Comparison of ENCODE assay signal across 19 cellular contexts in genomic region chr4:100299441-100299840, GRCh38.
DNase-seq lines count a peak whose midpoint lies in the region; ATAC-seq and TF ChIP-seq lines count a peak whose summit lies in the region.
"Had no signal": no experiment of that assay in that cellular context is flagged by ENCODE, and none has a peak within 500 bp of the region (broad histone marks: within the 10 kb centered on the region; RNA-seq: fewer than 3 reads in every experiment).

No MANE protein-coding gene starts in this region.

- ATAC-seq in GM23338 (no peak), GM18520 (IDR thresholded peaks at IDR 0.05; ENCODE audit: unreplicated experiment) (no peak)
- ATAC-seq: K562 had no signal

- H3K27ac Mint-ChIP-seq in GM23338, result no peak overlapping the region
- H3K27ac Mint-ChIP-seq: activated naive CD4-positive, alpha-beta T cell treated with anti-CD3 and anti-CD28 coated beads, Interleukin-2, amount 10 ng/mL, durations not matched to agents 7 days and 5 days; B cell; endodermal cell had no signal

- DNase-seq in GM23338 (ENCODE audit: low spot score) (no peak), brain microvascular endothelial cell (no peak), mesenchymal stem cell (no peak), H7 (no peak), HK-2 (ENCODE audit: unreplicated experiment) (no peak), hippocampal formation (lab: John Stamatoyannopoulos, UW) (no peak)
- DNase-seq: activated CD4-positive, CD25-positive, alpha-beta regulatory T cell treated with anti-CD3 and anti-CD28 coated beads, Interleukin-2, amount 50 U/mL, for 72 hours; activated naive CD4-positive, alpha-beta T cell treated with anti-CD3 and anti-CD28 coated beads, Interleukin-2, amount 10 ng/mL, durations not matched to agents 7 days and 5 days; Calu3; endodermal cell; GF-D8; NCI-H1105; NK-92 treated with Interleukin-12 subunit alpha and Interleukin-12 subunit beta, amount 100 ng/mL, for 24 hours; nucleus accumbens; stimulated activated naive CD4-positive, alpha-beta T cell had no signal

- no peaks in the 10 kb centered on the region for H3K9me3 ChIP-seq in mesenchymal stem cell (ENCODE audit: control insufficient read depth, low read length)
- no peaks in the 10 kb centered on the region for H3K9me3 ChIP-seq in subcutaneous abdominal adipose tissue (ENCODE audit: control insufficient read depth in 5 of 5, low read length in 5 of 5)

- no peaks in the 10 kb centered on the region for H3K27me3 ChIP-seq in GM23338 (ENCODE audit: insufficient read depth)
- no peaks in the 10 kb centered on the region for H3K27me3 ChIP-seq in brain microvascular endothelial cell (replicated peaks)
- no peaks in the 10 kb centered on the region for H3K27me3 ChIP-seq in mesenchymal stem cell (ENCODE audit: control insufficient read depth in 1 of 2, insufficient read depth in 1 of 2, low read length in 2 of 2)
- H3K27me3 ChIP-seq in subcutaneous abdominal adipose tissue (ENCODE audit: control insufficient read depth in 5 of 5, insufficient read depth in 4 of 5, low read length in 5 of 5), result no peaks in the 10 kb centered on the region
- H3K27me3 ChIP-seq in H7 (ENCODE audit: control insufficient read depth, insufficient read depth, low read length), result no peaks in the 10 kb centered on the region

- no peaks in the 10 kb centered on the region for H4K20me1 ChIP-seq in GM23338 (replicated peaks; ENCODE audit: insufficient read depth)

- no peak overlapping the region for H3K14ac ChIP-seq in mesenchymal stem cell (ENCODE audit: low read length in 2 of 2)

- H3K4me2 ChIP-seq in GM23338 (no peak overlapping the region), mesenchymal stem cell (ENCODE audit: low read length, poor library complexity, severe bottlenecking) (no peak overlapping the region)

- no peak overlapping the region for H2AK5ac ChIP-seq in mesenchymal stem cell (ENCODE audit: low read length, severe bottlenecking)

- no peak overlapping the region for H2BK12ac ChIP-seq in mesenchymal stem cell (ENCODE audit: low read length in 2 of 2)

- H2BK120ac ChIP-seq in mesenchymal stem cell (ENCODE audit: low read depth, low read length), result no peak overlapping the region

- H3K36me3 ChIP-seq in GM23338 (ENCODE audit: insufficient read depth) (no peaks in the 10 kb centered on the region), brain microvascular endothelial cell (replicated peaks) (no peaks in the 10 kb centered on the region), mesenchymal stem cell (ENCODE audit: control insufficient read depth in 1 of 2, insufficient read depth in 2 of 2, low read depth in 1 of 2, low read length in 2 of 2) (no peaks in the 10 kb centered on the region), subcutaneous abdominal adipose tissue (ENCODE audit: control insufficient read depth in 5 of 5, insufficient read depth in 5 of 5, low read length in 5 of 5) (no peaks in the 10 kb centered on the region), H7 (replicated peaks; ENCODE audit: control insufficient read depth, insufficient read depth, low read length) (no peaks in the 10 kb centered on the region)

- H3K27ac ChIP-seq in GM23338 (ENCODE audit: low read depth) (no peak overlapping the region), brain microvascular endothelial cell (peak overlapping the region; percentile 68), mesenchymal stem cell (ENCODE audit: low read length, poor library complexity, severe bottlenecking) (peak overlapping the region; percentile 65), subcutaneous abdominal adipose tissue (ENCODE audit: low read depth, low read length) (peak overlapping the region; percentile 46)

- no peaks in the 10 kb centered on the region for H3F3A ChIP-seq in GM23338 (replicated peaks; ENCODE audit: low read depth)

- no peak for TF ChIP-seq CTCF in GM23338 (conservative IDR thresholded peaks at IDR 0.05; ENCODE audit: low read depth in 2 of 2)
- TF ChIP-seq CTCF in brain microvascular endothelial cell (IDR thresholded peaks at IDR 0.05; ENCODE audit: low read depth, low read length, missing control alignments), result no peak

- no peak overlapping the region for H2BK5ac ChIP-seq in mesenchymal stem cell (ENCODE audit: low read depth, low read length, poor library complexity, severe bottlenecking)

- no peaks in the 10 kb centered on the region for H3K79me2 ChIP-seq in GM23338 (replicated peaks; ENCODE audit: insufficient read depth)

- 50% methylated on average over 1 of the region's 1 CpG for WGBS in mesenchymal stem cell

- H3K23ac ChIP-seq in mesenchymal stem cell (ENCODE audit: low read length in 2 of 2), result no peak overlapping the region

- H2AFZ ChIP-seq in GM23338, result peak overlapping the region; percentile 52; the same call in 1 of the 2 replicates
- peak overlapping the region; percentile 57 for H2AFZ ChIP-seq in mesenchymal stem cell (ENCODE audit: low read depth, low read length)

- no peak overlapping the region for H2BK15ac ChIP-seq in mesenchymal stem cell (ENCODE audit: low read depth, poor library complexity, severe bottlenecking)

- H4K91ac ChIP-seq in mesenchymal stem cell (ENCODE audit: low read length), result no peak overlapping the region

- no peaks in the 10 kb centered on the region for H3K4me1 ChIP-seq in GM23338 (ENCODE audit: insufficient read depth)
- H3K4me1 ChIP-seq in mesenchymal stem cell (ENCODE audit: control insufficient read depth, insufficient read depth, low read depth, low read length), result peaks cover 2% of the 10 kb centered on the region
- peaks cover 0 to 6% (median 0%) of the 10 kb centered on the region in 5 donors for H3K4me1 ChIP-seq in subcutaneous abdominal adipose tissue (ENCODE audit: control insufficient read depth in 5 of 5, insufficient read depth in 5 of 5, low read length in 5 of 5)

- H3K9ac ChIP-seq in mesenchymal stem cell (ENCODE audit: low read length) (peak overlapping the region; percentile 77), subcutaneous abdominal adipose tissue (ENCODE audit: low read length in 5 of 5) (no peak overlapping the region)

- no peak overlapping the region for H4K8ac ChIP-seq in mesenchymal stem cell (ENCODE audit: low read length)

- no peak overlapping the region for H3K4ac ChIP-seq in mesenchymal stem cell (ENCODE audit: low read depth in 1 of 2, low read length in 2 of 2)

- no peak overlapping the region for H3K4me3 ChIP-seq in GM23338
- no peak overlapping the region for H3K4me3 ChIP-seq in brain microvascular endothelial cell (ENCODE audit: low read depth, low read length)
- H3K4me3 ChIP-seq in mesenchymal stem cell (ENCODE audit: insufficient read depth in 1 of 2, low read depth in 1 of 2, low read length in 2 of 2), result no peak overlapping the region
- H3K4me3 ChIP-seq in subcutaneous abdominal adipose tissue (ENCODE audit: low read depth in 1 of 5, low read length in 5 of 5), result no peak overlapping the region
- H3K4me3 ChIP-seq in H7 (ENCODE audit: insufficient read depth, low read depth, low read length), result no peak overlapping the region
- H3K4me3 ChIP-seq: K562 had no signal

- H3K4me1 Mint-ChIP-seq in GM23338, result no peaks in the 10 kb centered on the region
- H3K4me1 Mint-ChIP-seq: activated naive CD4-positive, alpha-beta T cell treated with anti-CD3 and anti-CD28 coated beads, Interleukin-2, amount 10 ng/mL, durations not matched to agents 7 days and 5 days; B cell; endodermal cell had no signal

- no peak overlapping the region for H3K4me3 Mint-ChIP-seq in GM23338
- H3K4me3 Mint-ChIP-seq: activated naive CD4-positive, alpha-beta T cell treated with anti-CD3 and anti-CD28 coated beads, Interleukin-2, amount 10 ng/mL, durations not matched to agents 7 days and 5 days; B cell; endodermal cell had no signal

- no peaks in the 10 kb centered on the region for H3K36me3 Mint-ChIP-seq in GM23338 (ENCODE audit: low read depth)
- H3K36me3 Mint-ChIP-seq: activated naive CD4-positive, alpha-beta T cell treated with anti-CD3 and anti-CD28 coated beads, Interleukin-2, amount 10 ng/mL, durations not matched to agents 7 days and 5 days had no signal

- peaks cover 19% of the 10 kb centered on the region; the same call in 1 of the 2 replicates for H3K9me2 ChIP-seq in GM23338 (ENCODE audit: insufficient read depth)

- peaks cover 2% of the 10 kb centered on the region for H3K27me3 Mint-ChIP-seq in GM23338 (ENCODE audit: insufficient read depth, low read depth, poor library complexity)
- H3K27me3 Mint-ChIP-seq: activated naive CD4-positive, alpha-beta T cell treated with anti-CD3 and anti-CD28 coated beads, Interleukin-2, amount 10 ng/mL, durations not matched to agents 7 days and 5 days had no signal

- H3K79me1 ChIP-seq in mesenchymal stem cell (replicated peaks; ENCODE audit: low read length, poor library complexity, severe bottlenecking), result no peaks in the 10 kb centered on the region

- no peak overlapping the region for H3K18ac ChIP-seq in mesenchymal stem cell (ENCODE audit: low read depth in 1 of 2, low read length in 2 of 2)

- H3K9me3 Mint-ChIP-seq in GM23338, result no peaks in the 10 kb centered on the region; the same call in 2 of the 3 replicates
- H3K9me3 Mint-ChIP-seq: activated naive CD4-positive, alpha-beta T cell treated with anti-CD3 and anti-CD28 coated beads, Interleukin-2, amount 10 ng/mL, durations not matched to agents 7 days and 5 days; endodermal cell had no signal

- in situ Hi-C loops in brain microvascular endothelial cell (cut with HindIII; ENCODE audit: low pct_ligation_motif_present, low sequenced_read_pairs), result no loop called here

TF ChIP-seq in GM23338, 12 proteins besides CTCF, POLR2A, EP300 and RAD21 (continues in another document):
- TF ChIP-seq STAT1 (IDR thresholded peaks at IDR 0.05; ENCODE audit: unreplicated experiment), result no peak
- TF ChIP-seq, protein P1, sequence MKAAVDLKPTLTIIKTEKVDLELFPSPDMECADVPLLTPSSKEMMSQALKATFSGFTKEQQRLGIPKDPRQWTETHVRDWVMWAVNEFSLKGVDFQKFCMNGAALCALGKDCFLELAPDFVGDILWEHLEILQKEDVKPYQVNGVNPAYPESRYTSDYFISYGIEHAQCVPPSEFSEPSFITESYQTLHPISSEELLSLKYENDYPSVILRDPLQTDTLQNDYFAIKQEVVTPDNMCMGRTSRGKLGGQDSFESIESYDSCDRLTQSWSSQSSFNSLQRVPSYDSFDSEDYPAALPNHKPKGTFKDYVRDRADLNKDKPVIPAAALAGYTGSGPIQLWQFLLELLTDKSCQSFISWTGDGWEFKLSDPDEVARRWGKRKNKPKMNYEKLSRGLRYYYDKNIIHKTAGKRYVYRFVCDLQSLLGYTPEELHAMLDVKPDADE (IDR thresholded peaks at IDR 0.05), result no peak
